17 cellular contexts compared by ENCODE assay signal in the genomic region with DNA sequence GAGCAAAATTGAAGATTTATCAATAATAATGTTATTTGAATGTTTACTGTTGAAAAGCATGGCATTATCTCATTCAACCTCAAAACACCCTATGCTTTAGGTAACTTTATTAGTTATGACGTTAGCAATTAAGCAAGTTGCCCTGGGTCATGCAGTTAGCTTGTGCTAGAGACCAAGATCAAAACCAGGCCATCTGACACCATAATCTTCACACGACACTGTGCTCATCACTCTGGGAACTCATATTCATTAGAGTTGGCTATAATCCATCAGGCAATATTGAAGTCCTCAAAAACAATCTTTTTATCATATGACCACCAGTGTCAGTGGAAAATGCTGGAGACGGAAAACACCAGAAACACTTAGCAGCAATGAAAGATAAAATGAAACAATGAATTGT.
DNase-seq lines count a peak whose midpoint lies in the region; ATAC-seq and TF ChIP-seq lines count a peak whose summit lies in the region.
"Had no signal": no experiment of that assay in that cellular context is flagged by ENCODE, and none has a peak within 500 bp of the region (broad histone marks: within the 10 kb centered on the region; RNA-seq: fewer than 3 reads in every experiment).

No MANE protein-coding gene starts in this region.

- intact Hi-C loops in right cardiac atrium (cut with DNase I) = no loop called here

- TF ChIP-seq EP300 in gastroesophageal sphincter (IDR thresholded peaks at IDR 0.05) = no peak

- H3K4me3 ChIP-seq in gastroesophageal sphincter (no peak overlapping the region), right cardiac atrium (ENCODE audit: low read length) (no peak overlapping the region), thoracic aorta (peak overlapping the region; percentile 2)
- H3K4me3 ChIP-seq: SJCRH30 had no signal

- H3K36me3 ChIP-seq in gastroesophageal sphincter (no peaks in the 10 kb centered on the region), thoracic aorta (no peaks in the 10 kb centered on the region)
- H3K36me3 ChIP-seq: SJCRH30 had no signal

- H3K27me3 ChIP-seq in gastroesophageal sphincter = no peaks in the 10 kb centered on the region
- H3K27me3 ChIP-seq in right cardiac atrium (ENCODE audit: control insufficient read depth, insufficient read depth) = no peaks in the 10 kb centered on the region
- H3K27me3 ChIP-seq in thoracic aorta (replicated peaks; ENCODE audit: insufficient read depth) = no peaks in the 10 kb centered on the region
- H3K27me3 ChIP-seq: SJCRH30 had no signal

- TF ChIP-seq CTCF in gastroesophageal sphincter (IDR thresholded peaks at IDR 0.05) (no peak), thoracic aorta (IDR thresholded peaks at IDR 0.05) (no peak)

- DNase-seq in right cardiac atrium = no peak
- DNase-seq in thoracic aorta (ENCODE audit: low spot score) = no peak
- DNase-seq in NCI-H2107 treated with DMSO at 0.1 percent for 48 hours (lab: John Stamatoyannopoulos, UW; ENCODE audit: unreplicated experiment) = no peak
- no peak for DNase-seq in HCEC 1CT
- no peak for DNase-seq in stimulated activated CD8-positive, alpha-beta memory T cell treated with anti-CD3 and anti-CD28 coated beads, Interleukin-4, amount 100 ng/mL, for 48 hours
- DNase-seq: GOT3, NCI-H1105, NCI-H146, NCI-H2029, NCI-H226, NCI-H510A treated with DMSO at 0.1 percent for 48 hours, NCI-H748 treated with DMSO at 0.1 percent for 48 hours, SJCRH30 had no signal

- ATAC-seq in gastroesophageal sphincter (peak; percentile 33), right cardiac atrium (peak; percentile 43 to 53), thoracic aorta (ENCODE audit: insufficient number of reproducible peaks, low FRiP score, low read depth) (no peak)
- ATAC-seq: HCT116, Panc1 had no signal

- H3K9me3 ChIP-seq in gastroesophageal sphincter (no peaks in the 10 kb centered on the region), right cardiac atrium (ENCODE audit: control insufficient read depth, low read length) (no peaks in the 10 kb centered on the region), thoracic aorta (no peaks in the 10 kb centered on the region)
- H3K9me3 ChIP-seq: SJCRH30 had no signal

- TF ChIP-seq POLR2A in gastroesophageal sphincter (IDR thresholded peaks at IDR 0.05) = no peak

- 8 to 28% methylated on average over 3 of the region's 3 CpGs for WGBS in gastroesophageal sphincter (ENCODE audit: low coverage in 1 of 2), 2 donors
- WGBS in right cardiac atrium = 19% methylated on average over 3 of the region's 3 CpGs

- peak overlapping the region; percentile 10 for H3K27ac ChIP-seq in angular gyrus (ENCODE audit: low read depth, low read length)
- H3K27ac ChIP-seq in gastroesophageal sphincter = peak overlapping the region; percentile 55 to 75 (median 62)
- peak overlapping the region; percentile 93 for H3K27ac ChIP-seq in right cardiac atrium (ENCODE audit: low read length)
- H3K27ac ChIP-seq in thoracic aorta = peak overlapping the region; percentile 55 to 89
- H3K27ac ChIP-seq: SJCRH30 had no signal

- H3K4me1 ChIP-seq in gastroesophageal sphincter (peaks cover 0 to 4% (median 0%) of the 10 kb centered on the region in 3 donors), right cardiac atrium (ENCODE audit: control insufficient read depth, insufficient read depth, low read length) (no peaks in the 10 kb centered on the region), thoracic aorta (ENCODE audit: control insufficient read depth in 1 of 2, low read depth in 2 of 2) (peaks cover 7 to 10% of the 10 kb centered on the region in 2 donors)
- H3K4me1 ChIP-seq: SJCRH30 had no signal

Comparison
In these comparisons a context has a peak if more than half of its experiments do, and no peak if none do; other contexts are left out.
1. H3K27ac ChIP-seq: peak in every context shown above with its lines; median percentile 93 in right cardiac atrium; 72 in thoracic aorta; 62 in gastroesophageal sphincter; 10 in angular gyrus.